Comparison of ENCODE assay signal across 14 cellular contexts in genomic region chr11:61883327-61883726, GRCh38. TPM values are rescaled to one million over a fixed set of nuclear protein-coding genes. Genes with fewer than 3 reads are reported as not detected.
"Had no signal": no experiment of that assay in that cellular context is flagged by ENCODE, and none has a peak within 500 bp of the region (broad histone marks: within the 10 kb centered on the region; RNA-seq: fewer than 3 reads in every experiment).

No MANE protein-coding gene starts in this region.

- DNase-seq: activated CD4-positive, alpha-beta T cell treated with anti-CD3 and anti-CD28 coated beads for 1 hour; activated CD4-positive, alpha-beta T cell treated with anti-CD3 and anti-CD28 coated beads, Interleukin-2, amount 50 U/mL, for 4 hours; activated naive CD4-positive, alpha-beta T cell treated with anti-CD3 and anti-CD28 coated beads, Interleukin-2, amount 10 ng/mL, durations not matched to agents 7 days and 5 days; T-cell; T1000; tibial artery; uterus had no signal

- FAIRE-seq: astrocyte, keratinocyte, pancreas had no signal

- H3K27me3 Mint-ChIP-seq: T-cell had no signal

- H3K4me3 Mint-ChIP-seq: activated naive CD4-positive, alpha-beta T cell treated with anti-CD3 and anti-CD28 coated beads, Interleukin-2, amount 10 ng/mL, durations not matched to agents 7 days and 5 days; neural crest cell; stimulated activated effector memory CD8-positive, alpha-beta T cell treated with anti-CD3 and anti-CD28 coated beads, Interleukin-12 subunit alpha, Interleukin-12 subunit beta, amount 100 ng/mL, for 72 hours; T-cell had no signal

- H3K9me3 Mint-ChIP-seq: activated naive CD4-positive, alpha-beta T cell treated with anti-CD3 and anti-CD28 coated beads, Interleukin-2, amount 10 ng/mL, durations not matched to agents 7 days and 5 days; activated T-helper 2 cell treated with anti-CD3 and anti-CD28 coated beads, Interferon-gamma antibody, Interleukin-2, Interleukin-4, amounts not matched to agents 10 μg/mL and 5 μg/mL and 100 μg/mL, durations not matched to agents 14 hours and 24 hours and 36 hours; neural crest cell; stimulated activated effector memory CD8-positive, alpha-beta T cell treated with anti-CD3 and anti-CD28 coated beads, Interleukin-12 subunit alpha, Interleukin-12 subunit beta, amount 100 ng/mL, for 72 hours; T-cell had no signal

- H3K27me3 ChIP-seq: hepatocyte, pancreas, tibial artery, uterus had no signal

- H3K4me2 ChIP-seq: hepatocyte had no signal

- H3K36me3 ChIP-seq: pancreas, uterus had no signal

- ATAC-seq: pancreas; stimulated activated effector memory CD8-positive, alpha-beta T cell treated with anti-CD3 and anti-CD28 coated beads, Interleukin-12 subunit alpha, Interleukin-12 subunit beta, amount 100 ng/mL, for 72 hours; T-cell had no signal

- H3K36me3 Mint-ChIP-seq: activated naive CD4-positive, alpha-beta T cell treated with anti-CD3 and anti-CD28 coated beads, Interleukin-2, amount 10 ng/mL, durations not matched to agents 7 days and 5 days; stimulated activated effector memory CD8-positive, alpha-beta T cell treated with anti-CD3 and anti-CD28 coated beads, Interleukin-12 subunit alpha, Interleukin-12 subunit beta, amount 100 ng/mL, for 72 hours; T-cell had no signal

- H3K4me3 ChIP-seq: hepatocyte, pancreas, tibial artery, uterus had no signal

- H3K4me1 ChIP-seq: pancreas, uterus had no signal

- H3K27ac ChIP-seq: hepatocyte, pancreas, uterus had no signal

- H3K4me1 Mint-ChIP-seq: activated naive CD4-positive, alpha-beta T cell treated with anti-CD3 and anti-CD28 coated beads, Interleukin-2, amount 10 ng/mL, durations not matched to agents 7 days and 5 days had no signal

- H3K27ac Mint-ChIP-seq: activated naive CD4-positive, alpha-beta T cell treated with anti-CD3 and anti-CD28 coated beads, Interleukin-2, amount 10 ng/mL, durations not matched to agents 7 days and 5 days; activated T-helper 2 cell treated with anti-CD3 and anti-CD28 coated beads, Interferon-gamma antibody, Interleukin-2, Interleukin-4, amounts not matched to agents 10 μg/mL and 5 μg/mL and 100 μg/mL, durations not matched to agents 14 hours and 24 hours and 36 hours; stimulated activated effector memory CD8-positive, alpha-beta T cell treated with anti-CD3 and anti-CD28 coated beads, Interleukin-12 subunit alpha, Interleukin-12 subunit beta, amount 100 ng/mL, for 72 hours; T-cell had no signal

- H3K79me2 ChIP-seq: hepatocyte had no signal

RNA-seq across cellular contexts. Expression of gene RAB3IL1, which starts 34.0 kb away (rescaled TPM):
- total RNA-seq: activated T-helper 2 cell treated with anti-CD3 and anti-CD28 coated beads, Interferon-gamma antibody, Interleukin-2, Interleukin-4, amounts not matched to agents 10 μg/mL and 5 μg/mL and 100 μg/mL, durations not matched to agents 14 hours and 24 hours and 36 hours had no signal
